13 cellular contexts compared by ENCODE assay signal in genomic region chr5:78573318-78573717, GRCh38.
DNase-seq lines count a peak whose midpoint lies in the region; ATAC-seq and TF ChIP-seq lines count a peak whose summit lies in the region.
"Had no signal": no experiment of that assay in that cellular context is flagged by ENCODE, and none has a peak within 500 bp of the region (broad histone marks: within the 10 kb centered on the region; RNA-seq: fewer than 3 reads in every experiment).

No MANE protein-coding gene starts in this region.

- H3K18ac ChIP-seq in IMR-90 (ENCODE audit: low read depth, low read length) = no peak overlapping the region

- H3K4me1 ChIP-seq in IMR-90 (ENCODE audit: control insufficient read depth, insufficient read depth, low read length) = peaks cover 20% of the 10 kb centered on the region
- H3K4me1 ChIP-seq in stomach = peaks cover 5 to 51% (median 25%) of the 10 kb centered on the region in 4 donors

- TF ChIP-seq POLR2A in IMR-90 (IDR thresholded peaks at IDR 0.05; ENCODE audit: low read depth, low read length) = no peak
- TF ChIP-seq POLR2A in stomach (IDR thresholded peaks at IDR 0.05) = no peak

- H2AK9ac ChIP-seq in IMR-90 (replicated peaks; ENCODE audit: low read depth, low read length, poor library complexity) = no peak overlapping the region

- no peak overlapping the region for H3K14ac ChIP-seq in IMR-90 (replicated peaks; ENCODE audit: low read depth, low read length)

- no peak overlapping the region for H2BK120ac ChIP-seq in IMR-90 (ENCODE audit: low read depth, low read length)

- H3K36me3 ChIP-seq in IMR-90 (ENCODE audit: control insufficient read depth, insufficient read depth, low read length) = no peaks in the 10 kb centered on the region
- H3K36me3 ChIP-seq in stomach = no peaks in the 10 kb centered on the region

- H3K23ac ChIP-seq in IMR-90 (ENCODE audit: low read depth, low read length) = no peak overlapping the region

- DNase-seq in IMR-90 = no peak
- DNase-seq in naive B cell = peak; percentile 15
- no peak for DNase-seq in CD1c-positive myeloid dendritic cell (ENCODE audit: extremely low spot score)
- no peak for DNase-seq in activated naive CD4-positive, alpha-beta T cell (lab: John Stamatoyannopoulos, UW)
- no peak for DNase-seq in stomach
- no peak for DNase-seq in NCI-H1694 (lab: John Stamatoyannopoulos, UW)
- DNase-seq: Caco-2, H7, MM.1S, NCI-H526, SK-N-SH had no signal

- peaks cover 20% of the 10 kb centered on the region for H3K9me1 ChIP-seq in IMR-90 (ENCODE audit: insufficient read depth, low read length)

- intact Hi-C loops in IMR-90 (cut with micrococcal nuclease) (no loop called here), stomach (cut with DNase I; ENCODE audit: low total_unique reads) (no loop called here)

- no peak overlapping the region for H3K56ac ChIP-seq in IMR-90 (ENCODE audit: extremely low read depth, insufficient read depth, low read length)

- TF ChIP-seq RAD21 in IMR-90 (IDR thresholded peaks at IDR 0.05; ENCODE audit: low read length) = no peak

- no peak overlapping the region for H3K4me3 ChIP-seq in IMR-90 (ENCODE audit: insufficient read depth, low read depth, low read length)
- H3K4me3 ChIP-seq in stomach = no peak overlapping the region

- H3K9ac ChIP-seq in IMR-90 (ENCODE audit: low read depth, low read length) = no peak overlapping the region
- H3K9ac ChIP-seq: SK-N-SH had no signal

- no peaks in the 10 kb centered on the region for H3K27me3 Mint-ChIP-seq in naive B cell

- dilution Hi-C loops in IMR-90 (cut with HindIII; ENCODE audit: low sequenced_read_pairs, unreplicated experiment) = no loop called here

- H3K4ac ChIP-seq in IMR-90 (ENCODE audit: low read depth, low read length) = no peak overlapping the region

- H3K4me3 Mint-ChIP-seq in naive B cell = peak overlapping the region in 7 of 8 donors; percentile 25 to 80 (median 58)

- no peak overlapping the region for H2BK15ac ChIP-seq in IMR-90 (ENCODE audit: low read depth, low read length)

- no peak overlapping the region for H4K91ac ChIP-seq in IMR-90 (ENCODE audit: insufficient read depth, low read depth, low read length)

- H2BK5ac ChIP-seq in IMR-90 (ENCODE audit: low read depth, low read length, poor library complexity, severe bottlenecking) = no peak overlapping the region

- peaks cover 26 to 51% (median 32%) of the 10 kb centered on the region in 3 donors for H3K4me1 Mint-ChIP-seq in naive B cell

- no peak overlapping the region for H4K8ac ChIP-seq in IMR-90 (ENCODE audit: low read depth in 2 of 2, low read length in 2 of 2)

- no peaks in the 10 kb centered on the region for H3K9me3 Mint-ChIP-seq in naive B cell

- H3K79me1 ChIP-seq in IMR-90 (ENCODE audit: low read depth in 1 of 2, low read length in 2 of 2) = peaks cover 39 to 65% of the 10 kb centered on the region in 2 experiments

- BruUV-seq in IMR-90 (replicated peaks; lab: Mats Ljungman, UMichigan) = no TSS peak

- H3K27ac ChIP-seq in IMR-90 (ENCODE audit: insufficient read depth, low read length) = no peak overlapping the region
- no peak overlapping the region for H3K27ac ChIP-seq in stomach

- CTCF ChIA-PET in IMR-90 (lab: Yijun Ruan, JAX) = interaction anchor here (1.2 kb wide), 1 partner anchor 21 kb away, joined by 3 read pairs; no protein-coding TSS in a partner anchor

- no peak for TF ChIP-seq EP300 in stomach (IDR thresholded peaks at IDR 0.05)

- in situ Hi-C loops in IMR-90 (cut with MboI; ENCODE audit: low sequenced_read_pairs) = no loop called here

- H2AFZ ChIP-seq in IMR-90 (replicated peaks; ENCODE audit: low read length, poor library complexity) = no peak overlapping the region

- no peak overlapping the region for H2BK20ac ChIP-seq in IMR-90 (ENCODE audit: low read depth, low read length)

- POLR2A ChIA-PET in IMR-90 (lab: Charles Lee; ENCODE audit: unreplicated experiment) = no interaction called here

- H2AK5ac ChIP-seq in IMR-90 (ENCODE audit: low read depth, low read length) = peak overlapping the region; percentile 25; the same call in 1 of the 2 replicates

- H3K27ac Mint-ChIP-seq in naive B cell = peak overlapping the region in 3 of 6 donors; percentile 49 to 85 (median 75)

- peaks cover 30% of the 10 kb centered on the region; the same call in 1 of the 2 replicates for H4K20me1 ChIP-seq in IMR-90 (ENCODE audit: insufficient read depth, low read length)

- H4K5ac ChIP-seq in IMR-90 (ENCODE audit: low read depth, low read length) = no peak overlapping the region

- H3K36me3 Mint-ChIP-seq in naive B cell = no peaks in the 10 kb centered on the region

- TF ChIP-seq CTCF in IMR-90 (conservative IDR thresholded peaks at IDR 0.05; ENCODE audit: low read depth, low read length) (no peak), stomach (IDR thresholded peaks at IDR 0.05) (no peak)

- H3K9me3 ChIP-seq in IMR-90 (ENCODE audit: control insufficient read depth, insufficient read depth, low read length) = no peaks in the 10 kb centered on the region
- no peaks in the 10 kb centered on the region for H3K9me3 ChIP-seq in stomach
- H3K9me3 ChIP-seq: Caco-2, SK-N-SH had no signal

- H3K4me2 ChIP-seq in IMR-90 (ENCODE audit: low read depth, low read length) = no peak overlapping the region
- H3K4me2 ChIP-seq: SK-N-SH had no signal

- no CpG with 5 or more reads among the region's 2 CpGs for WGBS in IMR-90 (ENCODE audit: extremely low coverage in 2 of 2, insufficient read length in 1 of 2), 2 experiments
- WGBS in stomach, 5 donors = 68 to 82% (median 80%) methylated on average over 2 of the region's 2 CpGs

- ATAC-seq in GM18858 (IDR thresholded peaks at IDR 0.05; ENCODE audit: unreplicated experiment) (peak; percentile 35), GM21515 (IDR thresholded peaks at IDR 0.05; ENCODE audit: unreplicated experiment) (peak; percentile 62), IMR-90 (ENCODE audit: low read depth) (no peak), naive B cell (ENCODE audit: low read depth in 2 of 2) (peak; percentile 71 to 75)

- H3K27me3 ChIP-seq in IMR-90 (ENCODE audit: control insufficient read depth, insufficient read depth, low read length) (no peaks in the 10 kb centered on the region), stomach (no peaks in the 10 kb centered on the region)

TF ChIP-seq in IMR-90, 13 proteins besides CTCF, POLR2A, EP300 and RAD21:
- no peak for TF ChIP-seq RFX5 (IDR thresholded peaks at IDR 0.05; ENCODE audit: low read depth, low read length)
- no peak for TF ChIP-seq MXI1 (IDR thresholded peaks at IDR 0.05; ENCODE audit: borderline replicate concordance, low read depth, low read length)
- TF ChIP-seq NFE2L2 (IDR thresholded peaks at IDR 0.05; ENCODE audit: low read depth, low read length) = no peak
- no peak for TF ChIP-seq SMC3 (IDR thresholded peaks at IDR 0.05; ENCODE audit: low read depth, low read length)
- TF ChIP-seq MAFK (IDR thresholded peaks at IDR 0.05; ENCODE audit: low read depth, low read length) = no peak
- TF ChIP-seq, protein P1, sequence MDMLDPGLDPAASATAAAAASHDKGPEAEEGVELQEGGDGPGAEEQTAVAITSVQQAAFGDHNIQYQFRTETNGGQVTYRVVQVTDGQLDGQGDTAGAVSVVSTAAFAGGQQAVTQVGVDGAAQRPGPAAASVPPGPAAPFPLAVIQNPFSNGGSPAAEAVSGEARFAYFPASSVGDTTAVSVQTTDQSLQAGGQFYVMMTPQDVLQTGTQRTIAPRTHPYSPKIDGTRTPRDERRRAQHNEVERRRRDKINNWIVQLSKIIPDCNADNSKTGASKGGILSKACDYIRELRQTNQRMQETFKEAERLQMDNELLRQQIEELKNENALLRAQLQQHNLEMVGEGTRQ (IDR thresholded peaks at IDR 0.05; ENCODE audit: low read depth, low read length) = no peak
- TF ChIP-seq, protein P2, sequence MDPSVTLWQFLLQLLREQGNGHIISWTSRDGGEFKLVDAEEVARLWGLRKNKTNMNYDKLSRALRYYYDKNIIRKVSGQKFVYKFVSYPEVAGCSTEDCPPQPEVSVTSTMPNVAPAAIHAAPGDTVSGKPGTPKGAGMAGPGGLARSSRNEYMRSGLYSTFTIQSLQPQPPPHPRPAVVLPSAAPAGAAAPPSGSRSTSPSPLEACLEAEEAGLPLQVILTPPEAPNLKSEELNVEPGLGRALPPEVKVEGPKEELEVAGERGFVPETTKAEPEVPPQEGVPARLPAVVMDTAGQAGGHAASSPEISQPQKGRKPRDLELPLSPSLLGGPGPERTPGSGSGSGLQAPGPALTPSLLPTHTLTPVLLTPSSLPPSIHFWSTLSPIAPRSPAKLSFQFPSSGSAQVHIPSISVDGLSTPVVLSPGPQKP (IDR thresholded peaks at IDR 0.05; ENCODE audit: borderline replicate concordance, low read depth, low read length) = no peak
- TF ChIP-seq CHD1 (IDR thresholded peaks at IDR 0.05; ENCODE audit: low read depth, low read length) = no peak
TF ChIP-seq in IMR-90: peak in this region for 0.
